ENCODE assay signal across 2 cellular contexts in genomic region chr12:6928703-6929407, GRCh38.
TF ChIP-seq lines count a peak whose summit lies in the region.

No MANE protein-coding gene starts in this region.

TF ChIP-seq in H1, 55 proteins besides CTCF, POLR2A, EP300 and RAD21:
- TF ChIP-seq HDAC2 (IDR thresholded peaks at IDR 0.05; ENCODE audit: borderline replicate concordance in 1 of 2, low read depth in 2 of 2, low read length in 2 of 2) (0 out of 4 replicates have a peak, but pooled peaks of 1 of the 2 experiments have one; percentile 44), TCF12 (IDR thresholded peaks at IDR 0.05; ENCODE audit: low read depth, low read length) (no peak), EZH2 (IDR thresholded peaks at IDR 0.05; ENCODE audit: low read depth, low read length, severe bottlenecking) (no peak), TAF7 (optimal IDR thresholded peaks at IDR 0.05; ENCODE audit: borderline replicate concordance, low read depth, low read length) (no peak), E2F6 (IDR thresholded peaks at IDR 0.05) (no peak), RFX5 (IDR thresholded peaks at IDR 0.05; ENCODE audit: borderline replicate concordance, low read depth, low read length) (no peak)

TF ChIP-seq in neural cell, 6 proteins besides CTCF, POLR2A, EP300 and RAD21:
- TF ChIP-seq EZH2 (IDR thresholded peaks at IDR 0.05; ENCODE audit: borderline replicate concordance, insufficient read depth, low read length, poor library complexity, severe bottlenecking) (no peak), REST (IDR thresholded peaks at IDR 0.05; ENCODE audit: borderline replicate concordance) (no peak), MXI1 (conservative IDR thresholded peaks at IDR 0.05; ENCODE audit: poor library complexity, severe bottlenecking) (peak; percentile 35), POLR2AphosphoS5 (IDR thresholded peaks at IDR 0.05) (no peak), SMC3 (conservative IDR thresholded peaks at IDR 0.05; ENCODE audit: poor library complexity) (no peak), TAF1 (IDR thresholded peaks at IDR 0.05; ENCODE audit: low read depth) (peak; percentile 29)
